8 cellular contexts compared by ENCODE assay signal in genomic region chr20:46362931-46363872, GRCh38. TPM values are rescaled to one million over a fixed set of nuclear protein-coding genes. Genes with fewer than 3 reads are reported as not detected.
DNase-seq lines count a peak whose midpoint lies in the region; ATAC-seq and FAIRE-seq lines count a peak whose summit lies in the region.

No MANE protein-coding gene starts in this region.

- peak overlapping the region; percentile 94 for H3K27ac ChIP-seq in caudate nucleus (ENCODE audit: low read depth, low read length)

- POLR2A ChIA-PET in activated CD4-positive, alpha-beta T cell treated with anti-CD3 and anti-CD28 coated beads, Interleukin-2, amount 10 ng/mL, durations not matched to agents 7 days and 5 days (lab: Charles Lee): interaction anchor here (0.6 to 0.7 kb wide), 2 partner anchors 43 to 380 kb away, joined by 3 read pairs; partner anchors contain the start of gene ELMO2

- peak; percentile 15 to 22 for ATAC-seq in natural killer cell treated with Interleukin-12 subunit alpha and Interleukin-12 subunit beta and Interleukin-15 and Interleukin-18, amount 100 ng/mL, for 72 hours

- no peak for FAIRE-seq in GM19239 (lab: Jason Lieb, UNC)

- H3K4me1 Mint-ChIP-seq in activated CD4-positive, alpha-beta T cell treated with anti-CD3 and anti-CD28 coated beads, Interleukin-2, amount 10 ng/mL, durations not matched to agents 7 days and 5 days: peaks cover 73% of the 10 kb centered on the region
- H3K4me1 Mint-ChIP-seq in natural killer cell treated with Interleukin-12 subunit alpha and Interleukin-12 subunit beta and Interleukin-15 and Interleukin-18, amount 100 ng/mL, for 72 hours (ENCODE audit: low read depth in 2 of 2): peaks cover 50 to 53% of the 10 kb centered on the region in 2 donors

- H3K36me3 Mint-ChIP-seq in activated CD4-positive, alpha-beta T cell treated with anti-CD3 and anti-CD28 coated beads, Interleukin-2, amount 10 ng/mL, durations not matched to agents 7 days and 5 days (ENCODE audit: low read depth): peaks cover 58% of the 10 kb centered on the region
- peaks cover 26% of the 10 kb centered on the region for H3K36me3 Mint-ChIP-seq in natural killer cell treated with Interleukin-12 subunit alpha and Interleukin-12 subunit beta and Interleukin-15 and Interleukin-18, amount 100 ng/mL, for 72 hours

- no peaks in the 10 kb centered on the region for H3K27me3 Mint-ChIP-seq in activated CD4-positive, alpha-beta T cell treated with anti-CD3 and anti-CD28 coated beads, Interleukin-2, amount 10 ng/mL, durations not matched to agents 7 days and 5 days
- no peaks in the 10 kb centered on the region for H3K27me3 Mint-ChIP-seq in natural killer cell treated with Interleukin-12 subunit alpha and Interleukin-12 subunit beta and Interleukin-15 and Interleukin-18, amount 100 ng/mL, for 72 hours

- peak overlapping the region; percentile 81 for H3K4me3 ChIP-seq in Jurkat, Clone E6-1 (ENCODE audit: low read length)

- peak overlapping the region; percentile 93 for H3K27ac Mint-ChIP-seq in activated CD4-positive, alpha-beta T cell treated with anti-CD3 and anti-CD28 coated beads, Interleukin-2, amount 10 ng/mL, durations not matched to agents 7 days and 5 days
- peak overlapping the region; percentile 85 to 91 for H3K27ac Mint-ChIP-seq in natural killer cell treated with Interleukin-12 subunit alpha and Interleukin-12 subunit beta and Interleukin-15 and Interleukin-18, amount 100 ng/mL, for 72 hours

- CTCF ChIA-PET in activated CD4-positive, alpha-beta T cell treated with anti-CD3 and anti-CD28 coated beads, Interleukin-2, amount 10 ng/mL, durations not matched to agents 7 days and 5 days (lab: Charles Lee): interaction anchor here (1.1 kb wide), 2 partner anchors 31 to 44 kb away, joined by 3 read pairs; no protein-coding TSS in a partner anchor

- H3K4me3 Mint-ChIP-seq in activated CD4-positive, alpha-beta T cell treated with anti-CD3 and anti-CD28 coated beads, Interleukin-2, amount 10 ng/mL, durations not matched to agents 7 days and 5 days: peak overlapping the region; percentile 89
- H3K4me3 Mint-ChIP-seq in natural killer cell treated with Interleukin-12 subunit alpha and Interleukin-12 subunit beta and Interleukin-15 and Interleukin-18, amount 100 ng/mL, for 72 hours: peak overlapping the region; percentile 97

- DNase-seq in activated CD4-positive, alpha-beta T cell treated with anti-CD3 and anti-CD28 coated beads, Interleukin-2, amount 10 ng/mL, durations not matched to agents 7 days and 5 days: no peak
- DNase-seq in activated CD4-positive, alpha-beta T cell treated with anti-CD3 and anti-CD28 coated beads, Interleukin-2, amount 50 U/mL, for 1 hour: no peak
- no peak for DNase-seq in Jurkat, Clone E6-1 (ENCODE audit: low read depth, low spot score)
- DNase-seq in caudate nucleus (lab: John Stamatoyannopoulos, UW) (no peak), foreskin melanocyte (no peak), GM19239 (ENCODE audit: insufficient read length, low spot score) (no peak)
- no peak for DNase-seq in natural killer cell treated with Interleukin-12 subunit alpha and Interleukin-12 subunit beta and Interleukin-15 and Interleukin-18, amount 100 ng/mL, for 72 hours (ENCODE audit: low spot score)
- no peak for DNase-seq in stimulated activated CD4-positive, alpha-beta T cell treated with anti-CD3 and anti-CD28 coated beads, Interleukin-12 subunit alpha, Interleukin-12 subunit beta, amount 100 ng/mL, for 4 hours

- no peaks in the 10 kb centered on the region for H3K9me3 Mint-ChIP-seq in activated CD4-positive, alpha-beta T cell treated with anti-CD3 and anti-CD28 coated beads, Interleukin-2, amount 10 ng/mL, durations not matched to agents 7 days and 5 days
- no peaks in the 10 kb centered on the region for H3K9me3 Mint-ChIP-seq in natural killer cell treated with Interleukin-12 subunit alpha and Interleukin-12 subunit beta and Interleukin-15 and Interleukin-18, amount 100 ng/mL, for 72 hours

RNA-seq across cellular contexts. Expression of gene ELMO2, which starts 43.2 kb away (rescaled TPM):
- 10 to 100 TPM; 71.3 to 75.2 TPM for total RNA-seq in activated CD4-positive, alpha-beta T cell treated with anti-CD3 and anti-CD28 coated beads, Interleukin-2, amount 10 ng/mL, durations not matched to agents 7 days and 5 days
- 43.7 TPM for polyA plus RNA-seq in Jurkat, Clone E6-1 (2012; ENCODE audit: insufficient read depth, insufficient read length)
- total RNA-seq in natural killer cell treated with Interleukin-12 subunit alpha and Interleukin-12 subunit beta and Interleukin-15 and Interleukin-18, amount 100 ng/mL, for 72 hours: 100 to 1,000 TPM in 1 of 2 donors, 10 to 100 TPM in 1; 92.3 to 100 TPM

RNA-seq across cellular contexts. Expression of gene CDH22, which starts 54.9 kb away (rescaled TPM):
- not detected for total RNA-seq in activated CD4-positive, alpha-beta T cell treated with anti-CD3 and anti-CD28 coated beads, Interleukin-2, amount 10 ng/mL, durations not matched to agents 7 days and 5 days
- polyA plus RNA-seq in Jurkat, Clone E6-1 (2012; ENCODE audit: insufficient read depth, insufficient read length): 0.96 TPM
- not detected for total RNA-seq in natural killer cell treated with Interleukin-12 subunit alpha and Interleukin-12 subunit beta and Interleukin-15 and Interleukin-18, amount 100 ng/mL, for 72 hours
